Comparison of ENCODE assay signal across 24 cellular contexts in the genomic region with DNA sequence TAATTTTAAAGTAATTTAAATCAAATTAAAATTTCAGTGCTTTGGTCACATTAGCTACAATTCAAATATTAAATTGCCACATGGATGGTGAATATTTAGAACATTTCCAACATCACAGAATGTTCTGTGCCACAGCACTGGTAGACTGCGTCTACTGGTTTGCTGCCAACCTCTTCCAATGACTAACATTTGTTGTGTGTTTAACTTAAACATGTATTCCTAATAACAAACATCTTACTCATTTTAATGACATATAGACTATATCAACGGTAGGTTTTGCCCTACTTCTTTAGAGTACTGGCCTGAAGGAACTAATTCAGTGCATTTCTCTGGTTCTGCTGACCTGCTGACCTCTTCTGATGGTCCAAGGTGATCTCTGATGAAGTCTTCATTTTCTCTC.
"Had no signal": no experiment of that assay in that cellular context is flagged by ENCODE, and none has a peak within 500 bp of the region (broad histone marks: within the 10 kb centered on the region; RNA-seq: fewer than 3 reads in every experiment).

No MANE protein-coding gene starts in this region.

- FAIRE-seq: islet of Langerhans had no signal

- H3K4me3 ChIP-seq: coronary artery, gastrocnemius medialis, heart right ventricle, psoas muscle, right lobe of liver, spleen, testis, transverse colon had no signal

- H2AFZ ChIP-seq: parathyroid adenoma had no signal

- H3K4me1 ChIP-seq: gastrocnemius medialis, heart right ventricle, parathyroid adenoma, psoas muscle, right lobe of liver, spleen, testis, transverse colon had no signal

- H3K27me3 ChIP-seq: gastrocnemius medialis, right lobe of liver, spleen, testis, transverse colon had no signal

- H3K36me3 ChIP-seq: gastrocnemius medialis, heart right ventricle, right lobe of liver, spleen, transverse colon had no signal

- DNase-seq: effector CD8-positive, alpha-beta T cell; gastrocnemius medialis; heart right ventricle; hypothalamus; kidney glomerular epithelial cell; mammary epithelial cell; naive thymus-derived CD4-positive, alpha-beta T cell; nephron progenitor cell; psoas muscle; retina; right lobe of liver; spleen; stimulated activated CD4-positive, alpha-beta T cell treated with anti-CD3 and anti-CD28 coated beads, Interleukin-15, amount 100 ng/mL, for 24 hours; stimulated activated CD4-positive, alpha-beta T cell treated with anti-CD3 and anti-CD28 coated beads, Interleukin-1b, Interleukin-23, amount 100 ng/mL, for 48 hours; stimulated activated CD4-positive, alpha-beta T cell treated with anti-CD3 and anti-CD28 coated beads, Interleukin-4, amount 100 ng/mL, for 4 hours; stimulated activated naive B cell treated with anti-CD40 and anti-IgM and Interleukin-4, amounts not matched to agents 10 μg/mL and 1 μg/mL and 100 μg/mL, for 72 hours; stimulated activated naive CD8-positive, alpha-beta T cell treated with anti-CD3 and anti-CD28 coated beads, Interleukin-15, amount 100 ng/mL, for 72 hours; testis; transverse colon had no signal

- H3K9ac ChIP-seq: parathyroid adenoma had no signal

- ATAC-seq: esophagus mucosa; gastrocnemius medialis; heart right ventricle; left lobe of liver; naive thymus-derived CD4-positive, alpha-beta T cell; psoas muscle; right lobe of liver; stimulated activated naive B cell treated with anti-CD40 and anti-IgM and Interleukin-4, amounts not matched to agents 10 μg/mL and 1 μg/mL and 100 μg/mL, for 72 hours; stimulated activated naive CD8-positive, alpha-beta T cell treated with anti-CD3 and anti-CD28 coated beads, Interleukin-15, amount 100 ng/mL, for 72 hours had no signal

- H3K9me3 ChIP-seq: gastrocnemius medialis, psoas muscle, right lobe of liver, testis, transverse colon had no signal

- H3K27ac ChIP-seq: coronary artery, gastrocnemius medialis, heart right ventricle, parathyroid adenoma, psoas muscle, right lobe of liver, spleen, testis, transverse colon had no signal
